ENCODE assay signal across 8 cellular contexts in the genomic region with DNA sequence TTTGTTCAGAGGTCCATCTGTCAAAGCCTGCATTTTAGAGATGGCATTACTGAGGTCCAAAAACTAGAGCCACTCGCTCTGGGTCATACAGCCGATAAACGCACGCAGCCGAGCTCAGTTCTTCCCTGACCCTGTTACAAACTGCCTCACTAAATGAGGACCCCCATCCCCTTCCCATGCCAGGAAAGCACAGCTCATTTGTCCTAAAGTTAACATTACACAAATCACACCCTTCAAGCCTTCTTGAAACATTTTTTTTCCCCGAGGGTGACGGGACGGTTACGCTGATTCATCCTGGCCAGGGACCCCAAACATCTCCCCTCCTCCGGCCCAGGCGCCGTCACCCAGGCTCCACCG. TPM values are rescaled to one million over a fixed set of nuclear protein-coding genes. Genes with fewer than 3 reads are reported as not detected.
DNase-seq lines count a peak whose midpoint lies in the region; ATAC-seq lines count a peak whose summit lies in the region.

No MANE protein-coding gene starts in this region.

- CTCF ChIA-PET in activated CD4-positive, alpha-beta memory T cell treated with anti-CD3 and anti-CD28 coated beads, Interleukin-2, amount 10 ng/mL, durations not matched to agents 7 days and 5 days (lab: Charles Lee): interaction anchor here (0.7 to 1.5 kb wide), 2 partner anchors 10 to 58 kb away, joined by 3 read pairs; no protein-coding TSS in a partner anchor

- peak overlapping the region; percentile 49 for H3K4me3 Mint-ChIP-seq in activated CD4-positive, alpha-beta memory T cell treated with anti-CD3 and anti-CD28 coated beads, Interleukin-2, amount 10 ng/mL, durations not matched to agents 7 days and 5 days

- H3K4me1 ChIP-seq in GM23248 (ENCODE audit: insufficient read depth) (no peaks in the 10 kb centered on the region), right cardiac atrium (ENCODE audit: control insufficient read depth, insufficient read depth, low read length) (peaks cover 8% of the 10 kb centered on the region), rectal smooth muscle tissue (ENCODE audit: control insufficient read depth, insufficient read depth, low read length) (no peaks in the 10 kb centered on the region)

- H3K9me2 ChIP-seq in GM23248 (ENCODE audit: insufficient read depth): no peaks in the 10 kb centered on the region

- no peak overlapping the region for H3K27ac ChIP-seq in GM23248
- H3K27ac ChIP-seq in right cardiac atrium (ENCODE audit: low read length): peak overlapping the region; percentile 2
- H3K27ac ChIP-seq in rectal smooth muscle tissue (ENCODE audit: low read depth, low read length): no peak overlapping the region

- POLR2A ChIA-PET in activated CD4-positive, alpha-beta memory T cell treated with anti-CD3 and anti-CD28 coated beads, Interleukin-2, amount 10 ng/mL, durations not matched to agents 7 days and 5 days (lab: Charles Lee): no interaction called here

- no peaks in the 10 kb centered on the region for H3K36me3 ChIP-seq in GM23248 (ENCODE audit: low read depth)
- H3K36me3 ChIP-seq in rectal smooth muscle tissue (ENCODE audit: control insufficient read depth, insufficient read depth, low read length): no peaks in the 10 kb centered on the region

- no peak for ATAC-seq in right cardiac atrium
- ATAC-seq in HG02870 (IDR thresholded peaks at IDR 0.05; ENCODE audit: unreplicated experiment): no peak
- no peak for ATAC-seq in GM18498 (IDR thresholded peaks at IDR 0.05; ENCODE audit: unreplicated experiment)
- ATAC-seq in HG02938 (IDR thresholded peaks at IDR 0.05; ENCODE audit: unreplicated experiment): no peak

- peaks cover 3% of the 10 kb centered on the region for H3K9me3 Mint-ChIP-seq in activated CD4-positive, alpha-beta memory T cell treated with anti-CD3 and anti-CD28 coated beads, Interleukin-2, amount 10 ng/mL, durations not matched to agents 7 days and 5 days

- H2AFZ ChIP-seq in GM23248: peak overlapping the region; percentile 56

- H3K27me3 ChIP-seq in GM23248 (replicated peaks; ENCODE audit: insufficient read depth): peaks cover 87% of the 10 kb centered on the region
- H3K27me3 ChIP-seq in right cardiac atrium (ENCODE audit: control insufficient read depth, insufficient read depth): no peaks in the 10 kb centered on the region
- H3K27me3 ChIP-seq in rectal smooth muscle tissue (ENCODE audit: control insufficient read depth, insufficient read depth, low read length): no peaks in the 10 kb centered on the region

- H3K9me3 ChIP-seq in GM23248 (ENCODE audit: low read depth): no peaks in the 10 kb centered on the region
- no peaks in the 10 kb centered on the region for H3K9me3 ChIP-seq in right cardiac atrium (ENCODE audit: control insufficient read depth, low read length)

- H3F3A ChIP-seq in GM23248 (ENCODE audit: insufficient read depth): no peaks in the 10 kb centered on the region

- peaks cover 22% of the 10 kb centered on the region for H3K4me1 Mint-ChIP-seq in activated CD4-positive, alpha-beta memory T cell treated with anti-CD3 and anti-CD28 coated beads, Interleukin-2, amount 10 ng/mL, durations not matched to agents 7 days and 5 days

- H3K4me3 ChIP-seq in GM23248: peak overlapping the region; percentile 77
- peak overlapping the region; percentile 95 for H3K4me3 ChIP-seq in right cardiac atrium (ENCODE audit: low read length)
- peak overlapping the region; percentile 81 for H3K4me3 ChIP-seq in rectal smooth muscle tissue (ENCODE audit: low read length)

- WGBS in GM23248 (ENCODE audit: low coverage in 1 of 2, low lambda C conversion rate in 2 of 2, missing lambda C conversion rate in 2 of 2), 2 experiments: 24 to 26% methylated on average over 13 of the region's 13 CpGs
- WGBS in right cardiac atrium: 21% methylated on average over 13 of the region's 13 CpGs

- H3K4me2 ChIP-seq in GM23248 (ENCODE audit: unreplicated experiment): peak overlapping the region; percentile 35

- peaks cover 3% of the 10 kb centered on the region for H3K36me3 Mint-ChIP-seq in activated CD4-positive, alpha-beta memory T cell treated with anti-CD3 and anti-CD28 coated beads, Interleukin-2, amount 10 ng/mL, durations not matched to agents 7 days and 5 days (ENCODE audit: low read depth)

- H3K27me3 Mint-ChIP-seq in activated CD4-positive, alpha-beta memory T cell treated with anti-CD3 and anti-CD28 coated beads, Interleukin-2, amount 10 ng/mL, durations not matched to agents 7 days and 5 days: peaks cover 31% of the 10 kb centered on the region

- H3K79me2 ChIP-seq in GM23248 (ENCODE audit: insufficient read depth): no peaks in the 10 kb centered on the region

- no peak overlapping the region for H3K27ac Mint-ChIP-seq in activated CD4-positive, alpha-beta memory T cell treated with anti-CD3 and anti-CD28 coated beads, Interleukin-2, amount 10 ng/mL, durations not matched to agents 7 days and 5 days

- in situ Hi-C loops in GM23248 (cut with MboI): no loop called here

- H4K20me1 ChIP-seq in GM23248 (ENCODE audit: insufficient read depth): no peaks in the 10 kb centered on the region

- intact Hi-C loops in right cardiac atrium (cut with DNase I): loop anchor here in 1 of 4 donors (5.0 kb wide), 1 partner anchor 45 kb away; no protein-coding TSS in a partner anchor

- DNase-seq in GM23248: no peak
- DNase-seq in activated CD4-positive, alpha-beta memory T cell treated with anti-CD3 and anti-CD28 coated beads, Interleukin-2, amount 10 ng/mL, durations not matched to agents 7 days and 5 days: no peak
- no peak for DNase-seq in right cardiac atrium
- DNase-seq in stimulated activated CD4-positive, alpha-beta T cell treated with anti-CD3 and anti-CD28 coated beads, Interleukin-12 subunit alpha, Interleukin-12 subunit beta, amount 100 ng/mL, for 4 hours: no peak

- H3K9ac ChIP-seq in GM23248 (no peak overlapping the region), rectal smooth muscle tissue (ENCODE audit: low read length) (peak overlapping the region; percentile 37)

RNA-seq across cellular contexts. Expression of a gene that starts 0.8 kb away (rescaled TPM):
- not detected in 2 replicates for total RNA-seq in GM23248 (2014; rRNA removed; shearing (Covaris generic))
- polyA plus RNA-seq in GM23248 (2016; fragmentation: Nextera tagmentation; extraction: Ambion mirVana) (not detected in 2 replicates), right cardiac atrium (7.1 TPM)
- total RNA-seq in activated CD4-positive, alpha-beta memory T cell treated with anti-CD3 and anti-CD28 coated beads, Interleukin-2, amount 10 ng/mL, durations not matched to agents 7 days and 5 days: 1 to 10 TPM; 5.7 to 6.2 TPM
- 1 to 10 TPM; 4.6 to 6.2 (median 5.2) TPM for total RNA-seq in right cardiac atrium
